ENCODE assay signal across 1 cellular context in the genomic region with DNA sequence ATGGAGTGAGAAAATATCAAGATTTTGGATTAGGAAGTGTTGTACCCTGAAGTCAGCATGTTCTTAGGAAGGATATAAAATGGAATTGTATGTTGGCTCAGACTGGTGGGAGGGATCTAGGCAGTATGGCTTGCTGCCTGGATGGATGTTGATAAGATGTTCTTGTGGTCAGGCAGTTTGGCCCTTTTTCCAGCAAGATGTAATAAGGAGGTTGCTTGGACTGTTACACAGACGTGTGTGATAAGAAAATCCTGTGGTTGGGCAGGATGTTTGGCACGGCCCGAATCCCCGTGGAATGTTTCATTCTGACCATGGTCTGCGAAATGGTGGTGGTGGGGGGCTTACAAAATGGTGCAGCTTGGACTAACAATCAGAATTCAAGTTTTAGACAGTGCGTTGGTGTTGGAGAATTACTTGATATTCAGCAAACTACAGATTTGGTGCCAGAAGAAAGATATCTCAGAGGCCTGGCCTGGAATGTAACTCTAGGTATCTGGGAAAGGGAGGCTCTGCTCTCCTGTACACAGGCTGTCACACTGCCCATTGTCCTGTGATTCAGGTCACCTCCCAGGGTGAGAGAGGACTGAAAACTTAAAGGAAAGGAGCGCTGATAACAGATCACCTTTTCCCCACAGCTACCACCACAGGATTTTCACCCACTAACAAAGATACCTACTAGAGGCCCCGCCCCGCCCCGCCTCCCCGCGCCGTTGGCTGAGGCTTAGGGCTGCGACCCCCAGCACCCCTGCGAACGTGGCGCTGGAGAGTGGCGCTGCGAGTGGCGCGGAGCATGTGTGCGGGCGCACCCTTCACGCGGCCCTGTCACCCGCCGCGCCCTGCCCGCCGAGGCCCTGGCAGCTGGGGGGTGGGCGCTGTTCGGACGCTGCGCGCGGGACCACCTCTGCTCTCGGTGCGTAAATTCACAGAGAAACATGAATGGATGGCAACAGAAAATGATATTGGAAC.
TF ChIP-seq lines count a peak whose summit lies in the region.

No MANE protein-coding gene starts in this region.

TF ChIP-seq in IMR-90, 13 proteins besides CTCF, POLR2A, EP300 and RAD21:
- TF ChIP-seq MXI1 (IDR thresholded peaks at IDR 0.05; ENCODE audit: borderline replicate concordance, low read depth, low read length), result no peak
- TF ChIP-seq BHLHE40 (IDR thresholded peaks at IDR 0.05; ENCODE audit: low read depth, low read length), result no peak
- TF ChIP-seq CHD1 (IDR thresholded peaks at IDR 0.05; ENCODE audit: low read depth, low read length), result no peak
- TF ChIP-seq, protein P1, sequence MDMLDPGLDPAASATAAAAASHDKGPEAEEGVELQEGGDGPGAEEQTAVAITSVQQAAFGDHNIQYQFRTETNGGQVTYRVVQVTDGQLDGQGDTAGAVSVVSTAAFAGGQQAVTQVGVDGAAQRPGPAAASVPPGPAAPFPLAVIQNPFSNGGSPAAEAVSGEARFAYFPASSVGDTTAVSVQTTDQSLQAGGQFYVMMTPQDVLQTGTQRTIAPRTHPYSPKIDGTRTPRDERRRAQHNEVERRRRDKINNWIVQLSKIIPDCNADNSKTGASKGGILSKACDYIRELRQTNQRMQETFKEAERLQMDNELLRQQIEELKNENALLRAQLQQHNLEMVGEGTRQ (IDR thresholded peaks at IDR 0.05; ENCODE audit: low read depth, low read length), result no peak
- TF ChIP-seq CEBPB (IDR thresholded peaks at IDR 0.05; ENCODE audit: low read depth, low read length), result no peak
- no peak for TF ChIP-seq NFE2L2 (IDR thresholded peaks at IDR 0.05; ENCODE audit: low read depth, low read length)
- no peak for TF ChIP-seq FOS (IDR thresholded peaks at IDR 0.05; ENCODE audit: low read depth, low read length)
